23 cellular contexts compared by ENCODE assay signal in the genomic region with DNA sequence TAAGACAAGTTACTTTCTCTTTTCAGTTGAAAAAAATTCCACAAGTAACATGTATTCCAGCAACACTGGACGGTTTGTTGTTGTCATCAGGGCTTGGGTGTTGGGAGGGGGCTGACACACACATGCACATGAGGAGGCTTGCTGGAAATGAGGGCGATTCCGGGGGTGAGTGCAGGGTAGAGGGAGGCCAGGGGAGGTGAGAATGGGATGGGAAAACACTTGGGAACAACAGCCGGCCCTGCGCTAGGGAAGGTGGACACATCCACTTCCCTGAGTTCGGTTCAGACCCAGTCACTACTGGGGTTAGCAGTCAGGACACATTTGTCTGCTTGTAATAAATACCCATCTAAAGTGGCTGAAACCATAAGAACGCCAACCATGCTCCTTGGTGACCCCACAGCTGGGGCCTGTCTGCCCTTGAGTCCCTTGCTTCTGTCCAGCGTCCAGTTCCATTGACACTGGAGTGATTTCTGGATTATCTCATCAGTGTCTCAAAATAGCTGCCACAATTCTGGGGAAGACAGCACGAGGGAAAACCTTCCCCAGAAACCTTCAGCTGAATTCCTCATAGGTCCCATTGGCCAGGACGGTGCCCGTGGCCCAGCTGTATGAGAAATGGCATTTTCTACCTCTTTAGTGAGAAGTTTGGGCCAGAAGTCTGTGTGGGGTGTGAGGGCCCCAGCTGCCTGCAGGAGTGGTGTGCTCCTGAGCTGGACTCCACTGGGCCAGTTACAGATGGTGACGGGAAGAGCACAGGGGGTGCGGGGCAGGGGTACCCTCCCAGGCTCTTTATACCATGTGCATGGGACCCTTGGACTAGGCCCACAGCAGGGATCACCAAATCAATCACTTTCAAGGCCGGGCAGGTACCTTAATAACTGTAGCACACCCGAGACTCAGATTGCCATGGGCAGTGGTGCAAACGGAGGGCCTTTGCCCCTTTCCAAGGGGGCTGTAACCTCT.
"Had no signal": no experiment of that assay in that cellular context is flagged by ENCODE, and none has a peak within 500 bp of the region (broad histone marks: within the 10 kb centered on the region; RNA-seq: fewer than 3 reads in every experiment).

No MANE protein-coding gene starts in this region.

- H3K9me3 Mint-ChIP-seq: activated naive CD4-positive, alpha-beta T cell treated with anti-CD3 and anti-CD28 coated beads for 36 hours; activated T-cell treated with anti-CD3 and anti-CD28 coated beads, Interleukin-2, amount 50 U/mL, for 4 hours; endodermal cell; neural crest cell had no signal

- ATAC-seq: activated T-cell treated with anti-CD3 and anti-CD28 coated beads, Interleukin-2, amount 50 U/mL, for 4 hours; body of pancreas; foreskin keratinocyte; stimulated activated naive CD8-positive, alpha-beta T cell treated with anti-CD3 and anti-CD28 coated beads, Interleukin-15, Interleukin-2, amounts not matched to agents 100 U/mL and 50 U/mL, for 24 hours had no signal

- H3K4me1 ChIP-seq: body of pancreas, colonic mucosa, foreskin keratinocyte, lower lobe of right lung, transverse colon, vagina had no signal

- H3K4me3 Mint-ChIP-seq: activated naive CD4-positive, alpha-beta T cell treated with anti-CD3 and anti-CD28 coated beads for 36 hours; activated T-cell treated with anti-CD3 and anti-CD28 coated beads, Interleukin-2, amount 50 U/mL, for 4 hours; endodermal cell; neural crest cell had no signal

- H3K36me3 ChIP-seq: colonic mucosa, lower lobe of right lung, ovary, transverse colon, vagina had no signal

- H3K9me3 ChIP-seq: body of pancreas, colonic mucosa, lower lobe of right lung, ovary, transverse colon, vagina had no signal

- H3K27ac Mint-ChIP-seq: activated naive CD4-positive, alpha-beta T cell treated with anti-CD3 and anti-CD28 coated beads for 36 hours; endodermal cell had no signal

- H3K27ac ChIP-seq: body of pancreas, colonic mucosa, epithelial cell of prostate, foreskin keratinocyte, lower lobe of right lung, ovary, transverse colon, vagina, VCaP had no signal

- DNase-seq: activated CD4-positive, alpha-beta T cell treated with anti-CD3 and anti-CD28 coated beads, Interleukin-2, amount 50 U/mL, for 1 hour; activated CD4-positive, CD25-positive, alpha-beta regulatory T cell treated with anti-CD3 and anti-CD28 coated beads, Interleukin-2, amount 50 U/mL, for 72 hours; activated CD8-positive, alpha-beta memory T cell treated with anti-CD3 and anti-CD28 coated beads, Interleukin-2, amount 50 U/mL, for 4 hours; activated naive CD4-positive, alpha-beta T cell treated with anti-CD3 and anti-CD28 coated beads for 36 hours; activated T-cell treated with anti-CD3 and anti-CD28 coated beads, Interleukin-2, amount 50 U/mL, for 4 hours; body of pancreas; central memory CD4-positive, alpha-beta T cell; colonic mucosa; foreskin keratinocyte; glutamatergic neuron; lower lobe of right lung; ovary; stimulated activated CD4-positive, alpha-beta T cell treated with anti-CD3 and anti-CD28 coated beads, Interleukin-2, amount 100 ng/mL, for 24 hours; stimulated activated naive CD8-positive, alpha-beta T cell treated with anti-CD3 and anti-CD28 coated beads, Interleukin-15, Interleukin-2, amounts not matched to agents 100 U/mL and 50 U/mL, for 24 hours; substantia nigra; SW 1271; T-helper 2 cell; transverse colon had no signal

- H3K27me3 ChIP-seq: body of pancreas, colonic mucosa, ovary, transverse colon, vagina had no signal

- H3K4me3 ChIP-seq: body of pancreas, colonic mucosa, lower lobe of right lung, ovary, transverse colon, vagina had no signal
